6 cellular contexts compared by ENCODE assay signal in genomic region chr11:67630943-67631331, GRCh38. TPM values are rescaled to one million over a fixed set of nuclear protein-coding genes. Genes with fewer than 3 reads are reported as not detected.
DNase-seq lines count a peak whose midpoint lies in the region; ATAC-seq and TF ChIP-seq lines count a peak whose summit lies in the region.

No MANE protein-coding gene starts in this region.

- no peak for ATAC-seq in heart left ventricle
- no peak for ATAC-seq in left cardiac atrium
- ATAC-seq in GM18519 (IDR thresholded peaks at IDR 0.05; ENCODE audit: low FRiP score, unreplicated experiment): no peak

- H3K4me1 ChIP-seq in heart left ventricle: peaks cover 0 to 32% (median 14%) of the 10 kb centered on the region in 12 donors
- peaks cover 3% of the 10 kb centered on the region for H3K4me1 ChIP-seq in iPS-15b (ENCODE audit: control insufficient read depth, insufficient read depth, low read length)

- intact Hi-C loops in heart left ventricle (cut with DNase I): loop anchor here in 2 of 10 donors (1.0 to 10.0 kb wide), 3 partner anchors 48 to 174 kb away; partner anchors contain the start of gene GSTP1 (in 1 of the 2)
- intact Hi-C loops in left cardiac atrium (cut with DNase I): no loop called here

- 57 to 63% (median 60%) methylated on average over 16 of the region's 16 CpGs for whole genome bisulfite sequencing in heart left ventricle, 4 donors

- peak in 1 of 12 donors; percentile 24 for TF ChIP-seq CTCF in heart left ventricle (IDR thresholded peaks at IDR 0.05)

- H3K27me3 ChIP-seq in heart left ventricle (no peaks in the 10 kb centered on the region), iPS-15b (ENCODE audit: control insufficient read depth, insufficient read depth, low read length) (no peaks in the 10 kb centered on the region)

- TF ChIP-seq POLR2A in heart left ventricle (IDR thresholded peaks at IDR 0.05): no peak

- H3K9me3 ChIP-seq in heart left ventricle (no peaks in the 10 kb centered on the region), iPS-15b (ENCODE audit: control insufficient read depth, insufficient read depth, low read length) (no peaks in the 10 kb centered on the region)

- peak overlapping the region; percentile 15 to 82 (median 66) for H3K4me3 ChIP-seq in heart left ventricle
- H3K4me3 ChIP-seq in iPS-15b (ENCODE audit: low read depth, low read length): peak overlapping the region; percentile 80

- peak overlapping the region; percentile 20 to 98 (median 92) for H3K27ac ChIP-seq in heart left ventricle

- peak overlapping the region; percentile 60 for H3K9ac ChIP-seq in iPS-15b (ENCODE audit: low read depth, low read length)

- DNase-seq in heart left ventricle: no peak
- no peak for DNase-seq in left cardiac atrium
- no peak for DNase-seq in NAMALWA (ENCODE audit: low spot score)
- DNase-seq in OCI-M1 (lab: John Stamatoyannopoulos, UW): no peak

- H3K36me3 ChIP-seq in heart left ventricle (no peaks in the 10 kb centered on the region), iPS-15b (ENCODE audit: control insufficient read depth, insufficient read depth, low read length) (peaks cover 7% of the 10 kb centered on the region)

RNA-seq across cellular contexts. Expression of gene NUDT8, which starts 1.2 kb away (rescaled TPM):
- total RNA-seq in heart left ventricle (10 to 100 TPM; 35.6 to 85.1 (median 49.3) TPM), left cardiac atrium (10 to 100 TPM; 60.1 to 61.7 TPM)
- polyA plus RNA-seq in heart left ventricle: 100 to 1,000 TPM in 1 of 2 donors, 10 to 100 TPM in 1; 29.1 to 110 TPM

RNA-seq across cellular contexts. Expression of gene TBX10, which starts 8.6 kb away (rescaled TPM):
- under 1 TPM in 1 of 9 donors, not detected in 8; 0.30 TPM for total RNA-seq in heart left ventricle
- polyA plus RNA-seq in heart left ventricle: under 1 TPM in 1 of 2 donors, not detected in 1; 0.11 TPM
- total RNA-seq in left cardiac atrium: not detected

RNA-seq across cellular contexts. Expression of gene ACY3, which starts 19.6 kb away (rescaled TPM):
- total RNA-seq in heart left ventricle: not detected
- polyA plus RNA-seq in heart left ventricle: not detected
- total RNA-seq in left cardiac atrium: not detected

RNA-seq across cellular contexts. Expression of gene NDUFV1, which starts 24.2 kb away (rescaled TPM):
- total RNA-seq in heart left ventricle (100 to 1,000 TPM; 340 to 897 (median 583) TPM), left cardiac atrium (100 to 1,000 TPM; 422 to 434 TPM)
- 100 to 1,000 TPM; 342 to 401 TPM for polyA plus RNA-seq in heart left ventricle

RNA-seq across cellular contexts. Expression of gene ALDH3B2, which starts 43.5 kb away (rescaled TPM):
- not detected for total RNA-seq in heart left ventricle
- polyA plus RNA-seq in heart left ventricle: not detected
- total RNA-seq in left cardiac atrium: not detected
